1 cellular context compared by ENCODE assay signal in the genomic region with DNA sequence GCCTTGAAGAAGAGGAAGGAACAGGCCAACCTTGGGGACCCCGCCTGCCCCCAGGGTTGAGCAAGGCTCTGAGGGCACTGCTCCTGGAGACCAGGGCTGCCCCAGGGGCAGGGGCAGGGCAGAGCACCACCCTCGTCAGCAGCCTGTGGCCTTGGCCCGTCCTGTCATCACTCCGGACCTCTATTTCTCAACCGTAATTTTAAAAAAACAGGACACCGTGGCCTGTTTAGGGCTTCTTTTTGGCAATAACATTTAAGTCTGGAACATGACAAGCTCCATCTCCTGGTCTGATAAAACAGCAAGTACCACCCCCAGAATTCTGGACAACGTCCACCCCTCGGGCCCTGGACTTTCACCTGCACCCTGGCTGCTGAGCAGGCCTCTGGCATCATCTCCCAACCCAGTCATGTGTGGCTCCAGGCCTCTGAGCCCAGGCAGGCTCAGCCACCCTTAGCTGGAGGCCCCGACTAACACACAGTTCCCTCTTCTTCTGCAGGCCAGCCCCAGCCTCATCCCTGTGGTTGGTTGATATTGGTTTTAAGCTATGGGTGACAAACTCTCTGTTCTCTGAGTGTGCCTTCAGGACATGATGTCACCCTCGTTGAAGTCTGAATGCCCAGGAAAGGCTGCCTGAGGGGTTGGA.
TF ChIP-seq lines count a peak whose summit lies in the region.

No MANE protein-coding gene starts in this region.

TF ChIP-seq in IMR-90, 13 proteins besides CTCF, POLR2A, EP300 and RAD21 (continued from another document):
- TF ChIP-seq CEBPB (IDR thresholded peaks at IDR 0.05; ENCODE audit: low read depth, low read length) (no peak), CHD1 (IDR thresholded peaks at IDR 0.05; ENCODE audit: low read depth, low read length) (no peak), FOS (IDR thresholded peaks at IDR 0.05; ENCODE audit: low read depth, low read length) (no peak)
- TF ChIP-seq, protein P1, sequence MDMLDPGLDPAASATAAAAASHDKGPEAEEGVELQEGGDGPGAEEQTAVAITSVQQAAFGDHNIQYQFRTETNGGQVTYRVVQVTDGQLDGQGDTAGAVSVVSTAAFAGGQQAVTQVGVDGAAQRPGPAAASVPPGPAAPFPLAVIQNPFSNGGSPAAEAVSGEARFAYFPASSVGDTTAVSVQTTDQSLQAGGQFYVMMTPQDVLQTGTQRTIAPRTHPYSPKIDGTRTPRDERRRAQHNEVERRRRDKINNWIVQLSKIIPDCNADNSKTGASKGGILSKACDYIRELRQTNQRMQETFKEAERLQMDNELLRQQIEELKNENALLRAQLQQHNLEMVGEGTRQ (IDR thresholded peaks at IDR 0.05; ENCODE audit: low read depth, low read length) = no peak
TF ChIP-seq in IMR-90: peak in this region for 0.
